Comparison of ENCODE assay signal across 29 cellular contexts in the genomic region with DNA sequence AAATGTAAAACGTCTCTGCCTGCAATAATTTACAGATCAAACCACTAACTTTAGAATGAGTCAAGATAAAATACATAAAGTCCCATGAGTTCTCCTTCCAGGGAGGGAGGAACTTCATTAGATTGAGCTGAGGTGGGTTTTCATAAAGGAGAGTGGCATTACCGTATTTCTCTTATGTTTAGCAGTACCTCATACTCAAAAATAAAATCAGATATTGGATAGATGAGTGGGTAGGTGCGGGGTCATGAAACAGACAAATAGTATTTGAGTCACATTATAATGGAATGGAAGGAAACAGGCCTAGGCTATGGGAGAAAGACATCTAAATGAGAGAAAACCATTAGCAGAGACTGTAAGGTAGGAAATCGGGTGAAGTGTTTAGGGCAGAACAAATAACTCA.
"Had no signal": no experiment of that assay in that cellular context is flagged by ENCODE, and none has a peak within 500 bp of the region (broad histone marks: within the 10 kb centered on the region; RNA-seq: fewer than 3 reads in every experiment).

No MANE protein-coding gene starts in this region.

- DNase-seq: naive thymus-derived CD4-positive, alpha-beta T cell; natural killer cell; nucleus accumbens; ovary; posterior cingulate gyrus; psoas muscle; right cardiac atrium; spleen; stimulated activated CD4-positive, alpha-beta T cell treated with anti-CD3 and anti-CD28 coated beads, Interleukin-12 subunit alpha, Interleukin-12 subunit beta, amount 100 ng/mL, for 4 hours; stimulated activated CD4-positive, alpha-beta T cell treated with anti-CD3 and anti-CD28 coated beads, Interleukin-1b, Interleukin-23, amount 100 ng/mL, for 48 hours; stimulated activated CD4-positive, alpha-beta T cell treated with anti-CD3 and anti-CD28 coated beads, Interleukin-4, amount 100 ng/mL, for 1 hour; stimulated activated CD4-positive, alpha-beta T cell treated with anti-CD3 and anti-CD28 coated beads, Interleukin-4, amount 100 ng/mL, for 4 hours; stimulated activated CD8-positive, alpha-beta memory T cell treated with anti-CD3 and anti-CD28 coated beads, Interleukin-4, amount 100 ng/mL, for 48 hours; stimulated activated naive CD4-positive, alpha-beta T cell; stimulated activated naive CD8-positive, alpha-beta T cell treated with anti-CD3 and anti-CD28 coated beads, Interleukin-15, amount 100 ng/mL, for 72 hours; stimulated activated naive CD8-positive, alpha-beta T cell treated with anti-CD3 and anti-CD28 coated beads, Interleukin-15, Interleukin-2, amounts not matched to agents 100 U/mL and 50 U/mL, for 24 hours; substantia nigra; testis; tibial artery; transverse colon; upper lobe of right lung; uterus had no signal

- H3K27ac ChIP-seq: neutrophil, ovary, parathyroid adenoma, psoas muscle, skin epidermis, spleen, suprapubic skin, testis, tibial artery, transverse colon, upper lobe of right lung, uterus had no signal

- H3K9ac ChIP-seq: parathyroid adenoma had no signal

- H3K4me2 ChIP-seq: smooth muscle cell had no signal

- H3K79me2 ChIP-seq: parathyroid adenoma had no signal

- H3K27me3 ChIP-seq: neutrophil, ovary, spleen, suprapubic skin, testis, tibial artery, transverse colon, upper lobe of right lung, uterus had no signal

- H3K9me3 ChIP-seq: neutrophil, ovary, psoas muscle, spleen, suprapubic skin, testis, tibial artery, transverse colon, upper lobe of right lung, uterus had no signal

- H2AFZ ChIP-seq: parathyroid adenoma had no signal

- H3K36me3 ChIP-seq: neutrophil, ovary, spleen, suprapubic skin, tibial artery, transverse colon, upper lobe of right lung, uterus had no signal

- H3K4me1 ChIP-seq: parathyroid adenoma, psoas muscle, spleen, suprapubic skin, testis, tibial artery, transverse colon, upper lobe of right lung, uterus had no signal

- H3K4me3 ChIP-seq: ovary, psoas muscle, skin epidermis, smooth muscle cell, spleen, suprapubic skin, testis, tibial artery, transverse colon, upper lobe of right lung, uterus had no signal

- ATAC-seq: naive thymus-derived CD4-positive, alpha-beta T cell; natural killer cell; psoas muscle; right cardiac atrium; sciatic nerve; stimulated activated memory B cell treated with anti-CD40 and anti-IgM and Interleukin-4, amounts not matched to agents 10 μg/mL and 1 μg/mL and 100 μg/mL, for 72 hours; stimulated activated naive CD8-positive, alpha-beta T cell treated with anti-CD3 and anti-CD28 coated beads, Interleukin-15, amount 100 ng/mL, for 72 hours; stimulated activated naive CD8-positive, alpha-beta T cell treated with anti-CD3 and anti-CD28 coated beads, Interleukin-15, Interleukin-2, amounts not matched to agents 100 U/mL and 50 U/mL, for 24 hours; upper lobe of right lung had no signal
